Comparison of ENCODE assay signal across 14 cellular contexts in the genomic region with DNA sequence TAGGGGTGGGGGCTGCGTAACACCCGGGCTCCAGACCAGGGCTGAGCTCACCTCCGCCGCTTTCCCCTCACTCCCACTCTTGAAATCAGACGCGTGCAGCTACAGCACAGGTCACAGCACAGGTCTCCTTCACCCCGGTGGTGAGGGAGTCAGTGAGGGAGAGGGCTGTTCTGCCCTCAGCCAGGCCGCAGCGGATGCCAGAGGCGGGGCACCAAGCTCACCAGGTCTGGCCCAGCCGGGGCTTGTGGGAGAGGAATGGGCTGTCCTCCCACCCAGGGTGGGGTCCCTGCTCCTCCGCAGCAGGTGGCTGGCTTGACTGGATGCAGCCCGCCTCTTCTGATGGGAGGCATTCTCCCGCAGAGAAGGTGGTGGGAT.
"Had no signal": no experiment of that assay in that cellular context is flagged by ENCODE, and none has a peak within 500 bp of the region (broad histone marks: within the 10 kb centered on the region; RNA-seq: fewer than 3 reads in every experiment).

No MANE protein-coding gene starts in this region.

- H3K27ac Mint-ChIP-seq: activated naive CD4-positive, alpha-beta T cell treated with anti-CD3 and anti-CD28 coated beads, Interleukin-2, amount 50 U/mL, for 24 hours had no signal

- H3K4me1 ChIP-seq: adrenal gland had no signal

- H3K27ac ChIP-seq: adrenal gland, heart left ventricle, ovary, SJSA1, tibial nerve had no signal

- DNase-seq: cortex of kidney; effector memory CD4-positive, alpha-beta T cell; heart left ventricle; left cardiac atrium; midbrain; ovary; stimulated activated CD4-positive, alpha-beta T cell treated with anti-CD3 and anti-CD28 coated beads, Interleukin-12 subunit alpha, Interleukin-12 subunit beta, amount 100 ng/mL, for 4 hours; stimulated activated CD4-positive, alpha-beta T cell treated with anti-CD3 and anti-CD28 coated beads, Interleukin-2, amount 100 ng/mL, for 24 hours had no signal

- ATAC-seq: activated CD4-positive, CD25-positive, alpha-beta regulatory T cell treated with anti-CD3 and anti-CD28 coated beads, Interleukin-2, amount 50 U/mL, for 24 hours had no signal

- H3K27me3 ChIP-seq: ovary had no signal

- H3K4me3 ChIP-seq: adrenal gland, heart left ventricle, lung, ovary, SJSA1, tibial nerve had no signal

- H3K9me3 ChIP-seq: adrenal gland, heart left ventricle, ovary, SJSA1 had no signal

- H3K36me3 ChIP-seq: adrenal gland, heart left ventricle, ovary, SJSA1, tibial nerve had no signal

- H3K4me3 Mint-ChIP-seq: activated naive CD4-positive, alpha-beta T cell treated with anti-CD3 and anti-CD28 coated beads, Interleukin-2, amount 50 U/mL, for 24 hours had no signal

- H3K9me3 Mint-ChIP-seq: activated naive CD4-positive, alpha-beta T cell treated with anti-CD3 and anti-CD28 coated beads, Interleukin-2, amount 50 U/mL, for 24 hours had no signal
